ENCODE assay signal across 9 cellular contexts in genomic region chr22:43826142-43827093, GRCh38. TPM values are rescaled to one million over a fixed set of nuclear protein-coding genes. Genes with fewer than 3 reads are reported as not detected.
DNase-seq lines count a peak whose midpoint lies in the region; ATAC-seq and TF ChIP-seq lines count a peak whose summit lies in the region.
"Had no signal": no experiment of that assay in that cellular context is flagged by ENCODE, and none has a peak within 500 bp of the region (broad histone marks: within the 10 kb centered on the region; RNA-seq: fewer than 3 reads in every experiment).

No MANE protein-coding gene starts in this region.

- TF ChIP-seq EP300 in neural cell (conservative IDR thresholded peaks at IDR 0.05; ENCODE audit: poor library complexity, severe bottlenecking): no peak

- H3K9ac ChIP-seq in neural cell (ENCODE audit: low read length): no peak overlapping the region

- TF ChIP-seq CTCF in choroid plexus epithelial cell (conservative IDR thresholded peaks at IDR 0.05; ENCODE audit: low read depth, low read length): peak; percentile 32
- TF ChIP-seq CTCF in neural cell (IDR thresholded peaks at IDR 0.05; ENCODE audit: poor library complexity, severe bottlenecking): no peak

- H3K9me2 ChIP-seq in neural cell (ENCODE audit: insufficient read depth, low read length): no peaks in the 10 kb centered on the region

- H3K27me3 ChIP-seq in MG63: no peaks in the 10 kb centered on the region
- no peaks in the 10 kb centered on the region for H3K27me3 ChIP-seq in neural cell (ENCODE audit: insufficient read depth, low read depth, low read length)

- no peaks in the 10 kb centered on the region for H3F3A ChIP-seq in neural cell (ENCODE audit: insufficient read depth, low read length, poor library complexity, severe bottlenecking)

- H3K79me2 ChIP-seq in neural cell (replicated peaks; ENCODE audit: insufficient read depth, low read length): no peaks in the 10 kb centered on the region

- H2AFZ ChIP-seq in neural cell (ENCODE audit: low read depth, low read length): no peak overlapping the region

- no peaks in the 10 kb centered on the region for H4K20me1 ChIP-seq in neural cell (ENCODE audit: insufficient read depth)

- peak; percentile 22 for TF ChIP-seq RAD21 in neural cell (conservative IDR thresholded peaks at IDR 0.05)

- H3K4me3 ChIP-seq in MG63 (peak overlapping the region; percentile 10), choroid plexus epithelial cell (ENCODE audit: low read depth, low read length) (no peak overlapping the region), neural cell (ENCODE audit: low read length) (no peak overlapping the region)
- H3K4me3 ChIP-seq: psoas muscle had no signal

- DNase-seq in DMS53 treated with DMSO at 0.1 percent for 48 hours (lab: John Stamatoyannopoulos, UW; ENCODE audit: unreplicated experiment) (peak; percentile 49), MG63 (peak; percentile 82), choroid plexus epithelial cell (ENCODE audit: low read depth) (peak; percentile 67)
- DNase-seq in activated CD4-positive, alpha-beta T cell treated with anti-CD3 and anti-CD28 coated beads, Interleukin-2, amount 50 U/mL, for 1 hour: no peak

- H3K36me3 ChIP-seq in MG63 (no peaks in the 10 kb centered on the region), neural cell (ENCODE audit: insufficient read depth, low read length) (no peaks in the 10 kb centered on the region)

- ATAC-seq in HG02970 (IDR thresholded peaks at IDR 0.05; ENCODE audit: low FRiP score, unreplicated experiment) (no peak), HG02870 (IDR thresholded peaks at IDR 0.05; ENCODE audit: unreplicated experiment) (no peak), HG03460 (IDR thresholded peaks at IDR 0.05; ENCODE audit: unreplicated experiment) (no peak)
- ATAC-seq: psoas muscle had no signal

- H3K9me3 ChIP-seq in MG63 (no peaks in the 10 kb centered on the region), neural cell (ENCODE audit: low read length) (no peaks in the 10 kb centered on the region)
- H3K9me3 ChIP-seq: psoas muscle had no signal

- no peak overlapping the region for H3K4me2 ChIP-seq in neural cell (ENCODE audit: low read length)

- no peak overlapping the region for H3K27ac ChIP-seq in neural cell (ENCODE audit: low read length)
- H3K27ac ChIP-seq: psoas muscle had no signal

TF ChIP-seq in neural cell, 6 proteins besides CTCF, POLR2A, EP300 and RAD21:
- TF ChIP-seq POLR2AphosphoS5 (IDR thresholded peaks at IDR 0.05): no peak
- TF ChIP-seq TAF1 (IDR thresholded peaks at IDR 0.05; ENCODE audit: low read depth): no peak
- no peak for TF ChIP-seq SMC3 (conservative IDR thresholded peaks at IDR 0.05; ENCODE audit: poor library complexity)
- TF ChIP-seq, protein P1, sequence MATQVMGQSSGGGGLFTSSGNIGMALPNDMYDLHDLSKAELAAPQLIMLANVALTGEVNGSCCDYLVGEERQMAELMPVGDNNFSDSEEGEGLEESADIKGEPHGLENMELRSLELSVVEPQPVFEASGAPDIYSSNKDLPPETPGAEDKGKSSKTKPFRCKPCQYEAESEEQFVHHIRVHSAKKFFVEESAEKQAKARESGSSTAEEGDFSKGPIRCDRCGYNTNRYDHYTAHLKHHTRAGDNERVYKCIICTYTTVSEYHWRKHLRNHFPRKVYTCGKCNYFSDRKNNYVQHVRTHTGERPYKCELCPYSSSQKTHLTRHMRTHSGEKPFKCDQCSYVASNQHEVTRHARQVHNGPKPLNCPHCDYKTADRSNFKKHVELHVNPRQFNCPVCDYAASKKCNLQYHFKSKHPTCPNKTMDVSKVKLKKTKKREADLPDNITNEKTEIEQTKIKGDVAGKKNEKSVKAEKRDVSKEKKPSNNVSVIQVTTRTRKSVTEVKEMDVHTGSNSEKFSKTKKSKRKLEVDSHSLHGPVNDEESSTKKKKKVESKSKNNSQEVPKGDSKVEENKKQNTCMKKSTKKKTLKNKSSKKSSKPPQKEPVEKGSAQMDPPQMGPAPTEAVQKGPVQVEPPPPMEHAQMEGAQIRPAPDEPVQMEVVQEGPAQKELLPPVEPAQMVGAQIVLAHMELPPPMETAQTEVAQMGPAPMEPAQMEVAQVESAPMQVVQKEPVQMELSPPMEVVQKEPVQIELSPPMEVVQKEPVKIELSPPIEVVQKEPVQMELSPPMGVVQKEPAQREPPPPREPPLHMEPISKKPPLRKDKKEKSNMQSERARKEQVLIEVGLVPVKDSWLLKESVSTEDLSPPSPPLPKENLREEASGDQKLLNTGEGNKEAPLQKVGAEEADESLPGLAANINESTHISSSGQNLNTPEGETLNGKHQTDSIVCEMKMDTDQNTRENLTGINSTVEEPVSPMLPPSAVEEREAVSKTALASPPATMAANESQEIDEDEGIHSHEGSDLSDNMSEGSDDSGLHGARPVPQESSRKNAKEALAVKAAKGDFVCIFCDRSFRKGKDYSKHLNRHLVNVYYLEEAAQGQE (IDR thresholded peaks at IDR 0.05; ENCODE audit: borderline replicate concordance): no peak
- no peak for TF ChIP-seq EZH2 (IDR thresholded peaks at IDR 0.05; ENCODE audit: borderline replicate concordance, insufficient read depth, low read length, poor library complexity, severe bottlenecking)
- TF ChIP-seq MXI1 (conservative IDR thresholded peaks at IDR 0.05; ENCODE audit: poor library complexity, severe bottlenecking): no peak

RNA-seq across cellular contexts. Expression of gene EFCAB6, which starts 14.3 kb away (rescaled TPM):
- total RNA-seq in MG63 (2014; rRNA removed; shearing (Covaris generic); ENCODE audit: low replicate concordance): 0.37 and 2.9 TPM in 2 replicates
- polyA plus RNA-seq in neural cell: 1.3 and 1.4 TPM in 2 replicates
- polyA minus RNA-seq in neural cell: 7.8 and 10.4 TPM in 2 replicates

RNA-seq across cellular contexts. Expression of gene SULT4A1, which starts 35.9 kb away (rescaled TPM):
- not detected in 2 replicates for total RNA-seq in MG63 (2014; rRNA removed; shearing (Covaris generic); ENCODE audit: low replicate concordance)
- polyA plus RNA-seq in neural cell: 182 and 196 TPM in 2 replicates
- polyA minus RNA-seq in neural cell: 65.3 and 77.4 TPM in 2 replicates
- total RNA-seq: psoas muscle had no signal
